Comparison of ENCODE assay signal across 8 cellular contexts in genomic region chr19:46404039-46404883, GRCh38. TPM values are rescaled to one million over a fixed set of nuclear protein-coding genes. Genes with fewer than 3 reads are reported as not detected.
DNase-seq lines count a peak whose midpoint lies in the region; ATAC-seq and TF ChIP-seq lines count a peak whose summit lies in the region.

No MANE protein-coding gene starts in this region.

- H3K27ac ChIP-seq in H9 (ENCODE audit: insufficient read length, low read depth, low read length) = no peak overlapping the region

- no peak overlapping the region for H3K18ac ChIP-seq in H9 (ENCODE audit: insufficient read length, low read depth, low read length)

- no peak overlapping the region for H2BK120ac ChIP-seq in H9 (ENCODE audit: low read depth, low read length, poor library complexity, severe bottlenecking)

- H4K8ac ChIP-seq in H9 (replicated peaks; ENCODE audit: insufficient read length, low read depth, low read length) = no peak overlapping the region

- H3T11ph ChIP-seq in H9 (ENCODE audit: low read length) = no peak overlapping the region

- H3K23me2 ChIP-seq in H9 (ENCODE audit: insufficient read length, low read depth, low read length, poor library complexity, severe bottlenecking) = peaks cover 22% of the 10 kb centered on the region

- no peak overlapping the region for H3K56ac ChIP-seq in H9 (ENCODE audit: insufficient read length, low read depth, low read length)

- H3K9me3 Mint-ChIP-seq in H9 = peaks cover 0 to 4% of the 10 kb centered on the region in 2 experiments; a peak in 1 of 5 replicates
- no peaks in the 10 kb centered on the region for H3K9me3 Mint-ChIP-seq in activated T-helper 1 cell treated with anti-CD3 and anti-CD28 coated beads, Interleukin-12 subunit alpha, Interleukin-12 subunit beta, Interleukin-2, Interleukin-4 antibody, amounts not matched to agents 30 ng/mL and 10 ng/mL and 1 ng/mL, durations not matched to agents 14 hours and 24 hours and 36 hours

- H3K36me3 Mint-ChIP-seq in H9 (ENCODE audit: insufficient read depth in 1 of 3, low read depth in 3 of 3) = no peaks in the 10 kb centered on the region; a peak in 1 of 7 replicates
- no peaks in the 10 kb centered on the region for H3K36me3 Mint-ChIP-seq in activated T-helper 1 cell treated with anti-CD3 and anti-CD28 coated beads, Interleukin-12 subunit alpha, Interleukin-12 subunit beta, Interleukin-2, Interleukin-4 antibody, amounts not matched to agents 30 ng/mL and 10 ng/mL and 1 ng/mL, durations not matched to agents 14 hours and 24 hours and 36 hours (ENCODE audit: low read depth)

- peak overlapping the region in 2 of 3 experiments; percentile 53 to 57; a peak in 3 of 7 replicates for H3K27ac Mint-ChIP-seq in H9
- peak overlapping the region; percentile 4 for H3K27ac Mint-ChIP-seq in activated T-helper 1 cell treated with anti-CD3 and anti-CD28 coated beads, Interleukin-12 subunit alpha, Interleukin-12 subunit beta, Interleukin-2, Interleukin-4 antibody, amounts not matched to agents 30 ng/mL and 10 ng/mL and 1 ng/mL, durations not matched to agents 14 hours and 24 hours and 36 hours

- no peak overlapping the region for H2BK12ac ChIP-seq in H9 (ENCODE audit: insufficient read length, low read depth, low read length)

- H2AFZ ChIP-seq in H9 (ENCODE audit: low read length) = no peak overlapping the region

- H4K20me1 ChIP-seq in H9 (ENCODE audit: control insufficient read depth, insufficient read depth, insufficient read length) = peaks cover 2% of the 10 kb centered on the region

- H3K79me1 ChIP-seq in H9 (ENCODE audit: insufficient read depth, low read depth, low read length, poor library complexity, severe bottlenecking) = no peaks in the 10 kb centered on the region

- no peak overlapping the region for H2BK15ac ChIP-seq in H9 (ENCODE audit: low read depth, low read length)

- no peak overlapping the region for H3K9ac ChIP-seq in H9 (ENCODE audit: extremely low read depth, insufficient read length, low read length)

- H3K23ac ChIP-seq in H9 (ENCODE audit: insufficient read length, low read depth, low read length) = no peak overlapping the region

- H2BK20ac ChIP-seq in H9 (ENCODE audit: low read depth, low read length, poor library complexity, severe bottlenecking) = no peak overlapping the region

- ATAC-seq in left ventricle myocardium superior = peak; percentile 65
- no peak for ATAC-seq in HG03135 (IDR thresholded peaks at IDR 0.05; ENCODE audit: unreplicated experiment)

- DNase-seq in H9 (peak; percentile 83), left ventricle myocardium superior (peak; percentile 77), retina (peak; percentile 87), NCI-H1048 (lab: John Stamatoyannopoulos, UW) (no peak), NCI-H345 (lab: John Stamatoyannopoulos, UW) (no peak)
- no peak for DNase-seq in activated T-helper 1 cell treated with anti-CD3 and anti-CD28 coated beads, Interleukin-12 subunit alpha, Interleukin-12 subunit beta, Interleukin-2, Interleukin-4 antibody, amounts not matched to agents 30 ng/mL and 10 ng/mL and 1 ng/mL, durations not matched to agents 14 hours and 24 hours and 36 hours (ENCODE audit: low spot score)
- DNase-seq in effector CD4-positive, alpha-beta T cell = no peak

- no peaks in the 10 kb centered on the region for H3K9me3 ChIP-seq in H9 (ENCODE audit: control insufficient read depth, low read depth, low read length)

- H3K4ac ChIP-seq in H9 (ENCODE audit: low read depth, low read length) = no peak overlapping the region

- peak overlapping the region; percentile 60; the same call in 1 of the 2 replicates for H3K14ac ChIP-seq in H9 (ENCODE audit: insufficient read depth, low read length)

- H4K5ac ChIP-seq in H9 (ENCODE audit: insufficient read length, low read depth, low read length) = no peak overlapping the region

- no peak overlapping the region for H4K91ac ChIP-seq in H9 (ENCODE audit: insufficient read length, low read depth, low read length)

- no peak overlapping the region for H2BK5ac ChIP-seq in H9 (ENCODE audit: insufficient read length, low read length)

- TF ChIP-seq CTCF in H9 (conservative IDR thresholded peaks at IDR 0.05) = no peak; the same call in 2 of the 3 replicates

- H3K27me3 Mint-ChIP-seq in H9 (ENCODE audit: low read depth) = peaks cover 53% of the 10 kb centered on the region
- H3K27me3 Mint-ChIP-seq in activated T-helper 1 cell treated with anti-CD3 and anti-CD28 coated beads, Interleukin-12 subunit alpha, Interleukin-12 subunit beta, Interleukin-2, Interleukin-4 antibody, amounts not matched to agents 30 ng/mL and 10 ng/mL and 1 ng/mL, durations not matched to agents 14 hours and 24 hours and 36 hours (ENCODE audit: insufficient read depth) = peaks cover 68% of the 10 kb centered on the region

- no peaks in the 10 kb centered on the region; the same call in 1 of the 2 replicates for H3K27me3 ChIP-seq in H9 (ENCODE audit: insufficient read depth, low read length)

- H3K4me3 Mint-ChIP-seq in H9 = peak overlapping the region; percentile 67 to 72
- peak overlapping the region; percentile 39 for H3K4me3 Mint-ChIP-seq in activated T-helper 1 cell treated with anti-CD3 and anti-CD28 coated beads, Interleukin-12 subunit alpha, Interleukin-12 subunit beta, Interleukin-2, Interleukin-4 antibody, amounts not matched to agents 30 ng/mL and 10 ng/mL and 1 ng/mL, durations not matched to agents 14 hours and 24 hours and 36 hours

- peaks cover 31 to 45% of the 10 kb centered on the region in 2 experiments for H3K4me1 Mint-ChIP-seq in H9
- H3K4me1 Mint-ChIP-seq in activated T-helper 1 cell treated with anti-CD3 and anti-CD28 coated beads, Interleukin-12 subunit alpha, Interleukin-12 subunit beta, Interleukin-2, Interleukin-4 antibody, amounts not matched to agents 30 ng/mL and 10 ng/mL and 1 ng/mL, durations not matched to agents 14 hours and 24 hours and 36 hours (ENCODE audit: low read depth) = peaks cover 6% of the 10 kb centered on the region

- H2AK5ac ChIP-seq in H9 (ENCODE audit: insufficient read length, low read length) = no peak overlapping the region

- peak overlapping the region; percentile 72 for H3K4me2 ChIP-seq in H9 (ENCODE audit: insufficient read depth, insufficient read length, low read length)

- intact Hi-C loops in activated T-helper 1 cell treated with anti-CD3 and anti-CD28 coated beads, Interleukin-12 subunit alpha, Interleukin-12 subunit beta, Interleukin-2, Interleukin-4 antibody, amounts not matched to agents 30 ng/mL and 10 ng/mL and 1 ng/mL, durations not matched to agents 14 hours and 24 hours and 36 hours (cut with micrococcal nuclease) = loop anchor here (2.0 kb wide), 1 partner anchor 23 kb away; no protein-coding TSS in a partner anchor
- intact Hi-C loops in left ventricle myocardium superior (cut with micrococcal nuclease) = no loop called here

- no CpG with 5 or more reads among the region's 42 CpGs for WGBS in H9 (ENCODE audit: extremely low coverage, insufficient read length, low lambda C conversion rate)

- peaks cover 7% of the 10 kb centered on the region; the same call in 1 of the 2 replicates for H3K4me1 ChIP-seq in H9 (ENCODE audit: insufficient read depth, low read length)

- no peaks in the 10 kb centered on the region for H3K79me2 ChIP-seq in H9 (ENCODE audit: insufficient read depth, low read length)

RNA-seq across cellular contexts. Expression of gene CCDC8, which starts 9.1 kb away (rescaled TPM):
- total RNA-seq in H9 (2021) = 27.5 and 28.7 TPM in 2 replicates
- total RNA-seq in activated T-helper 1 cell treated with anti-CD3 and anti-CD28 coated beads, Interleukin-12 subunit alpha, Interleukin-12 subunit beta, Interleukin-2, Interleukin-4 antibody, amounts not matched to agents 30 ng/mL and 10 ng/mL and 1 ng/mL, durations not matched to agents 14 hours and 24 hours and 36 hours = not detected in 2 replicates
- total RNA-seq in left ventricle myocardium superior = 33.5 TPM

RNA-seq across cellular contexts. Expression of gene PNMA8C, which starts 24.5 kb away (rescaled TPM):
- total RNA-seq in H9 (2021) = 1.7 and 1.8 TPM in 2 replicates
- total RNA-seq in activated T-helper 1 cell treated with anti-CD3 and anti-CD28 coated beads, Interleukin-12 subunit alpha, Interleukin-12 subunit beta, Interleukin-2, Interleukin-4 antibody, amounts not matched to agents 30 ng/mL and 10 ng/mL and 1 ng/mL, durations not matched to agents 14 hours and 24 hours and 36 hours = not detected in 2 replicates
- 0.07 TPM for total RNA-seq in left ventricle myocardium superior

RNA-seq across cellular contexts. Expression of gene PPP5C, which starts 57.4 kb away (rescaled TPM):
- total RNA-seq in H9 (2021) = 108 and 111 TPM in 2 replicates
- total RNA-seq in activated T-helper 1 cell treated with anti-CD3 and anti-CD28 coated beads, Interleukin-12 subunit alpha, Interleukin-12 subunit beta, Interleukin-2, Interleukin-4 antibody, amounts not matched to agents 30 ng/mL and 10 ng/mL and 1 ng/mL, durations not matched to agents 14 hours and 24 hours and 36 hours = 160 and 173 TPM in 2 replicates
- total RNA-seq in left ventricle myocardium superior = 72.5 TPM

Comparison
In these comparisons a context has a peak if more than half of its experiments do, and no peak if none do; other contexts are left out.
1. DNase-seq: peak in H9 (single experiment), left ventricle myocardium superior (single experiment) and retina (single experiment); none in activated T-helper 1 cell treated with anti-CD3 and anti-CD28 coated beads, Interleukin-12 subunit alpha, Interleukin-12 subunit beta, Interleukin-2, Interleukin-4 antibody, amounts not matched to agents 30 ng/mL and 10 ng/mL and 1 ng/mL, durations not matched to agents 14 hours and 24 hours and 36 hours (single experiment), NCI-H1048 (single experiment), NCI-H345 (single experiment) and effector CD4-positive, alpha-beta T cell (single experiment).
2. RNA of gene CCDC8, which starts 9.1 kb away (total RNA-seq): 33.5 TPM in left ventricle myocardium superior (single experiment) and 27.5 to 28.7 TPM in H9; not detected in activated T-helper 1 cell treated with anti-CD3 and anti-CD28 coated beads, Interleukin-12 subunit alpha, Interleukin-12 subunit beta, Interleukin-2, Interleukin-4 antibody, amounts not matched to agents 30 ng/mL and 10 ng/mL and 1 ng/mL, durations not matched to agents 14 hours and 24 hours and 36 hours; every median in the first group is over 10 times any median in the second.